In the genomic region with DNA sequence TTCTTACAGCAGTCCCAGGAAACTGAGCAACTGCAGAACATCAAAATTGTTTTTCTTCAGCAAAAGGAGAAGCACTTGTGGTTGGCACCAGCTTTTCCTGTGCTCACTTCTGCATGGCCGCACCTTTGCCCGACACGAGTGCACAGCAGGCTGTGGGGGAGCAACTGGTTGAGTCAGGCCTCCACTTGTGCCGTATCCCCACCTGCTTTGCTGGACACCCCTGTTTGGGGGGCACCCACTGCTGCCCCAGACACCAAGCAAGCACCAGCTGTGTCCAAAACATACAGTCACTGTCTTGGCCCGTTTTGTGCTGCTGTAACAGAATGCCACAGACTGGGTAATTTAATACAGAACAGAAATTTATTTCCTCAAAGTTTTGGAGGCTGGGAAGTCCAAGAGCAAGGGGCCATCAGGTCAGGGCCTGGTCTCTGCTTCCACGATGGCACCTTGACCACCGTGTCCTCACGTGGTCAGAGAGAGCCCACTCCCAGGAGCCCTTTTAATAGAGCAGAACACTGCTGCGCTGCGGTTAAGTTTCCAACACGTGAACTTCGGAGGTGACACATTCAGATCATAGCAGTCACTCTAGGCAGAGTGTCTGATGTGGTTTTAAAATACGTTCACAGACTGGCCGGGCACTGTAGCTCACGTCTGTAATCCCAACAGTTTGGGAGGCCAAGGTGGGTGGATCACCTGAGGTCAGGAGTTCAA, we compare ENCODE assay signal across 8 cellular contexts. TPM values are rescaled to one million over a fixed set of nuclear protein-coding genes. Genes with fewer than 3 reads are reported as not detected.
DNase-seq lines count a peak whose midpoint lies in the region; ATAC-seq and TF ChIP-seq lines count a peak whose summit lies in the region.

No MANE protein-coding gene starts in this region.

- peaks cover 24% of the 10 kb centered on the region for H3K4me1 Mint-ChIP-seq in memory B cell
- peaks cover 5% of the 10 kb centered on the region for H3K4me1 Mint-ChIP-seq in glutamatergic neuron (ENCODE audit: low read depth, unreplicated experiment)

- H3K27me3 Mint-ChIP-seq in memory B cell (no peaks in the 10 kb centered on the region), glutamatergic neuron (ENCODE audit: unreplicated experiment) (peaks cover 10% of the 10 kb centered on the region)

- H3K27ac Mint-ChIP-seq in memory B cell (peak overlapping the region; percentile 98), glutamatergic neuron (ENCODE audit: unreplicated experiment) (no peak overlapping the region)

- TF ChIP-seq CTCF in glutamatergic neuron (IDR thresholded peaks at IDR 0.05; ENCODE audit: partially characterized antibody, unreplicated experiment): no peak

- no peaks in the 10 kb centered on the region for H3K9me3 Mint-ChIP-seq in memory B cell
- peaks cover 7% of the 10 kb centered on the region for H3K9me3 Mint-ChIP-seq in glutamatergic neuron (ENCODE audit: unreplicated experiment)

- H3K4me3 Mint-ChIP-seq in memory B cell (peak overlapping the region; percentile 68), glutamatergic neuron (ENCODE audit: unreplicated experiment) (no peak overlapping the region)

- peak; percentile 66 for DNase-seq in CD1c-positive myeloid dendritic cell (ENCODE audit: extremely low spot score)
- peak; percentile 89 to 93 for DNase-seq in Kasumi-1 (lab: John Stamatoyannopoulos, UW)
- DNase-seq in activated CD8-positive, alpha-beta memory T cell treated with anti-CD3 and anti-CD28 coated beads for 1 hour (ENCODE audit: extremely low read depth in 1 of 2, low read depth in 1 of 2): peak; percentile 47 to 61
- DNase-seq in memory B cell (ENCODE audit: low spot score in 2 of 2): peak in 1 of 2 donors; percentile 62
- no peak for DNase-seq in SW 1271 (lab: John Stamatoyannopoulos, UW)
- no peak for DNase-seq in glutamatergic neuron
- DNase-seq in HEK293T (ENCODE audit: extremely low spot score): no peak
- no peak for DNase-seq in inferior parietal cortex (ENCODE audit: extremely low spot score)

- ATAC-seq in memory B cell (ENCODE audit: low read depth): peak; percentile 74

- H3K36me3 Mint-ChIP-seq in memory B cell (peaks cover 5% of the 10 kb centered on the region), glutamatergic neuron (ENCODE audit: unreplicated experiment) (no peaks in the 10 kb centered on the region)

- CTCF ChIA-PET in HEK293T (lab: Yijun Ruan, JAX): no interaction called here

- POLR2A ChIA-PET in HEK293T (lab: Yijun Ruan, JAX): interaction anchor here (1.1 to 2.0 kb wide), 2 partner anchors 8 to 21 kb away, joined by 3 to 5 read pairs; a partner anchor contains a TSS

TF ChIP-seq in HEK293T, 16 proteins besides CTCF, POLR2A, EP300 and RAD21:
- TF ChIP-seq SP1 (IDR thresholded peaks at IDR 0.05) (no peak), ELF4 (IDR thresholded peaks at IDR 0.05) (no peak), CTBP1 (IDR thresholded peaks at IDR 0.05; ENCODE audit: borderline replicate concordance) (no peak), FOXA1 (IDR thresholded peaks at IDR 0.05) (no peak), ZNF384 (IDR thresholded peaks at IDR 0.05) (no peak), LEF1 (IDR thresholded peaks at IDR 0.05; ENCODE audit: borderline replicate concordance) (no peak), FOXK2 (IDR thresholded peaks at IDR 0.05) (no peak), SUZ12 (IDR thresholded peaks at IDR 0.05) (no peak), ARNT (IDR thresholded peaks at IDR 0.05) (no peak), L3MBTL2 (conservative IDR thresholded peaks at IDR 0.05) (no peak)
- TF ChIP-seq, protein P1, sequence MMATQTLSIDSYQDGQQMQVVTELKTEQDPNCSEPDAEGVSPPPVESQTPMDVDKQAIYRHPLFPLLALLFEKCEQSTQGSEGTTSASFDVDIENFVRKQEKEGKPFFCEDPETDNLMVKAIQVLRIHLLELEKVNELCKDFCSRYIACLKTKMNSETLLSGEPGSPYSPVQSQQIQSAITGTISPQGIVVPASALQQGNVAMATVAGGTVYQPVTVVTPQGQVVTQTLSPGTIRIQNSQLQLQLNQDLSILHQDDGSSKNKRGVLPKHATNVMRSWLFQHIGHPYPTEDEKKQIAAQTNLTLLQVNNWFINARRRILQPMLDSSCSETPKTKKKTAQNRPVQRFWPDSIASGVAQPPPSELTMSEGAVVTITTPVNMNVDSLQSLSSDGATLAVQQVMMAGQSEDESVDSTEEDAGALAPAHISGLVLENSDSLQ (IDR thresholded peaks at IDR 0.05): no peak
TF ChIP-seq in HEK293T: peak in this region for 0.

RNA-seq across cellular contexts. Expression of a gene that starts 8.7 kb away (rescaled TPM):
- total RNA-seq in glutamatergic neuron (ENCODE audit: unreplicated experiment): 12.8 TPM

RNA-seq across cellular contexts. Expression of a gene that starts 17.6 kb away (rescaled TPM):
- total RNA-seq in glutamatergic neuron (ENCODE audit: unreplicated experiment): 459 TPM

RNA-seq across cellular contexts. Expression of a gene that starts 22.5 kb away (rescaled TPM):
- 36.3 TPM for total RNA-seq in glutamatergic neuron (ENCODE audit: unreplicated experiment)

Comparison
In these comparisons a context has a peak if more than half of its experiments do, and no peak if none do; other contexts are left out.
1. DNase-seq: peak in CD1c-positive myeloid dendritic cell (single experiment), Kasumi-1 (2 of 2) and activated CD8-positive, alpha-beta memory T cell treated with anti-CD3 and anti-CD28 coated beads for 1 hour (2 of 2); none in SW 1271 (0 of 2), glutamatergic neuron (single experiment), HEK293T (single experiment) and inferior parietal cortex (single experiment).